ENCODE assay signal across 27 cellular contexts in genomic region chr1:241642593-241642944, GRCh38. TPM values are rescaled to one million over a fixed set of nuclear protein-coding genes. Genes with fewer than 3 reads are reported as not detected.
"Had no signal": no experiment of that assay in that cellular context is flagged by ENCODE, and none has a peak within 500 bp of the region (broad histone marks: within the 10 kb centered on the region; RNA-seq: fewer than 3 reads in every experiment).

No MANE protein-coding gene starts in this region.

- H3K27ac ChIP-seq: esophagus muscularis mucosa, gastrocnemius medialis, sigmoid colon, spleen had no signal

- H3K27ac Mint-ChIP-seq: activated CD8-positive, alpha-beta memory T cell treated with anti-CD3 and anti-CD28 coated beads, Interleukin-2, amount 10 ng/mL, durations not matched to agents 7 days and 5 days; activated CD8-positive, alpha-beta T cell treated with anti-CD3 and anti-CD28 coated beads for 36 hours; activated naive CD8-positive, alpha-beta T cell treated with anti-CD3 and anti-CD28 coated beads, Interleukin-2, amount 50 U/mL, for 24 hours; activated T-helper 1 cell treated with anti-CD3 and anti-CD28 coated beads, Interleukin-12 subunit alpha, Interleukin-12 subunit beta, Interleukin-2, Interleukin-4 antibody, amounts not matched to agents 30 ng/mL and 10 ng/mL and 1 ng/mL, durations not matched to agents 14 hours and 24 hours and 36 hours; T-helper 1 cell treated with Interleukin-12 subunit alpha and Interleukin-12 subunit beta and Interleukin-4 antibody, amounts not matched to agents 30 μg/mL and 1 μg/mL, for 36 hours had no signal

- H3K27me3 Mint-ChIP-seq: activated CD8-positive, alpha-beta T cell treated with anti-CD3 and anti-CD28 coated beads for 36 hours; activated naive CD8-positive, alpha-beta T cell treated with anti-CD3 and anti-CD28 coated beads, Interleukin-2, amount 50 U/mL, for 24 hours; naive B cell had no signal

- DNase-seq: activated CD4-positive, alpha-beta T cell treated with anti-CD3 and anti-CD28 coated beads for 48 hours; activated CD8-positive, alpha-beta memory T cell treated with anti-CD3 and anti-CD28 coated beads, Interleukin-2, amount 10 ng/mL, durations not matched to agents 7 days and 5 days; activated CD8-positive, alpha-beta T cell treated with anti-CD3 and anti-CD28 coated beads for 36 hours; activated gamma-delta T cell; activated naive CD4-positive, alpha-beta T cell treated with anti-CD3 and anti-CD28 coated beads, Interleukin-2, amount 50 U/mL, for 16 hours; activated naive CD8-positive, alpha-beta T cell treated with anti-CD3 and anti-CD28 coated beads, Interleukin-2, amount 50 U/mL, for 24 hours; activated T-cell treated with anti-CD3 and anti-CD28 coated beads for 4 hours; effector memory CD4-positive, alpha-beta T cell; gastrocnemius medialis; hypothalamus; left ventricle myocardium superior; mesenchymal stem cell; naive B cell; retina; sigmoid colon; spleen; stimulated activated CD4-positive, alpha-beta T cell treated with anti-CD3 and anti-CD28 coated beads, Interleukin-4, amount 100 ng/mL, for 1 hour; stimulated activated naive CD4-positive, alpha-beta T cell treated with Interleukin-2 at 50 U/mL for 16 hours had no signal

- H3K4me3 Mint-ChIP-seq: activated CD8-positive, alpha-beta memory T cell treated with anti-CD3 and anti-CD28 coated beads, Interleukin-2, amount 10 ng/mL, durations not matched to agents 7 days and 5 days; activated CD8-positive, alpha-beta T cell treated with anti-CD3 and anti-CD28 coated beads for 36 hours; activated naive CD8-positive, alpha-beta T cell treated with anti-CD3 and anti-CD28 coated beads, Interleukin-2, amount 50 U/mL, for 24 hours; activated T-helper 1 cell treated with anti-CD3 and anti-CD28 coated beads, Interleukin-12 subunit alpha, Interleukin-12 subunit beta, Interleukin-2, Interleukin-4 antibody, amounts not matched to agents 30 ng/mL and 10 ng/mL and 1 ng/mL, durations not matched to agents 14 hours and 24 hours and 36 hours; T-helper 1 cell treated with Interleukin-12 subunit alpha and Interleukin-12 subunit beta and Interleukin-4 antibody, amounts not matched to agents 30 μg/mL and 1 μg/mL, for 36 hours had no signal

- H3K9me3 ChIP-seq: esophagus muscularis mucosa, gastrocnemius medialis, sigmoid colon had no signal

- H3K27me3 ChIP-seq: esophagus muscularis mucosa, gastrocnemius medialis, sigmoid colon, spleen had no signal

- H3K4me3 ChIP-seq: esophagus muscularis mucosa, gastrocnemius medialis, sigmoid colon, spleen had no signal

- H3K36me3 Mint-ChIP-seq: naive B cell had no signal

- ATAC-seq: activated CD8-positive, alpha-beta memory T cell treated with anti-CD3 and anti-CD28 coated beads, Interleukin-2, amount 10 ng/mL, durations not matched to agents 7 days and 5 days; activated CD8-positive, alpha-beta T cell treated with anti-CD3 and anti-CD28 coated beads for 36 hours; activated naive CD8-positive, alpha-beta T cell treated with anti-CD3 and anti-CD28 coated beads, Interleukin-2, amount 50 U/mL, for 24 hours; gastrocnemius medialis; left ventricle myocardium superior had no signal

- H3K36me3 ChIP-seq: esophagus muscularis mucosa, gastrocnemius medialis, sigmoid colon, spleen had no signal

RNA-seq across cellular contexts. Expression of gene WDR64, which starts 9.5 kb away (rescaled TPM):
- total RNA-seq: activated CD8-positive, alpha-beta T cell treated with anti-CD3 and anti-CD28 coated beads for 36 hours; activated T-helper 1 cell treated with anti-CD3 and anti-CD28 coated beads, Interleukin-12 subunit alpha, Interleukin-12 subunit beta, Interleukin-2, Interleukin-4 antibody, amounts not matched to agents 30 ng/mL and 10 ng/mL and 1 ng/mL, durations not matched to agents 14 hours and 24 hours and 36 hours; cerebellum; dermis microvascular lymphatic vessel endothelial cell; endothelial cell of umbilical vein; esophagus muscularis mucosa; left ventricle myocardium superior; osteoblast; posterior vena cava; sigmoid colon; ureter had no signal
- polyA plus RNA-seq: endothelial cell of umbilical vein had no signal
